ENCODE assay signal across 10 cellular contexts in the genomic region with DNA sequence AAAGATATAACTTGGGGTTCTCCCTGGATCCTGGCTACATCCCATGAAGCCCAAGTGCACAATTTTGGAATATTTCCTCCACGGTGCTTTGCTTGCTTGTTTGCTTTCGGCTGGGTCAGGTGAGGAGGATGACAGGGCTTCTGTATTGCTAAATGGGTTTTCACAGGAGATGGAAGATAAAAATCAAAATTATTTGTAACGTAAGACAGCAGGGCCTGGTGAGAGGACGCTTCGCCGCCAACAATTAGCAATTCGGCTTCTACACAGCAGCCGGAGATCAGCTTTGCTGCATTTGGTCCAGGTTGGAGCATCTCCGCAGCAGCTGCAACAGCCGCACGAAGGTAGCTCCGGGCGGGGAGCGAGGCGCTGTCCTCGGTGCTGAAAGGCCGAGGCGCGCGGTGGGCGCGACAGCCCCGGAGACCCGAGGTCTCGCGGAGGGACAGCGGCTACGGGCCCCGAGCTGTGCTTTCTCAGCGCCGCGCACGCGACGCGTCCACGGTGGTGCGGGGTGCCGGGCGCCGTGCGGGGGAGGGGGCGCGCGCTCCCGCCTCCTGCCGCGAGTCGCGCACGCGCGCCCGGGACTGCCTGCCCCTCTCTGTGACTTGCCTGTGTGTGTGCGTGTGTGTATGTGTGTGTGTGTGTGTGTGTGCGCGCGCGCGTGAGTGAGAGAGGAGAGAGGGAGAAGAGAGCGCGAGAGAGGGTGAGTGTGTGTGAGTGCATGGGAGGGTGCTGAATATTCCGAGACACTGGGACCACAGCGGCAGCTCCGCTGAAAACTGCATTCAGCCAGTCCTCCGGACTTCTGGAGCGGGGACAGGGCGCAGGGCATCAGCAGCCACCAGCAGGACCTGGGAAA. TPM values are rescaled to one million over a fixed set of nuclear protein-coding genes. Genes with fewer than 3 reads are reported as not detected.
DNase-seq lines count a peak whose midpoint lies in the region; ATAC-seq, FAIRE-seq and TF ChIP-seq lines count a peak whose summit lies in the region.
"Had no signal": no experiment of that assay in that cellular context is flagged by ENCODE, and none has a peak within 500 bp of the region (broad histone marks: within the 10 kb centered on the region; RNA-seq: fewer than 3 reads in every experiment).

A gene (plus strand): TSS at position 703 of the 856 bp plus-strand sequence. CDS start 315 bp downstream, outside the sequence.

- H3K4me1 Mint-ChIP-seq in nephron, result peaks cover 23% of the 10 kb centered on the region

- no peak for FAIRE-seq in GM12891 (lab: Jason Lieb, UNC)

- TF ChIP-seq CTCF in nephron (IDR thresholded peaks at IDR 0.05; ENCODE audit: unreplicated experiment in 3 of 3), result no peak

- ATAC-seq in SK-N-SH treated with all-trans-retinoic acid at 6 μM for 48 hours (peak; percentile 86), HG03457 (IDR thresholded peaks at IDR 0.05; ENCODE audit: unreplicated experiment) (no peak)

- TF ChIP-seq POLR2A in GM12891 (IDR thresholded peaks at IDR 0.05; ENCODE audit: low read depth, low read length), result no peak

- peak; percentile 50 for DNase-seq in EL
- DNase-seq in HT1080 (ENCODE audit: low read depth), result peak; percentile 64
- peak; percentile 32 for DNase-seq in fibroblast of gingiva (ENCODE audit: low read depth)
- no peak for DNase-seq in GM12891 (ENCODE audit: insufficient read length, low spot score)
- DNase-seq in Kasumi-1 (lab: John Stamatoyannopoulos, UW), result no peak

- no peaks in the 10 kb centered on the region for H3K36me3 Mint-ChIP-seq in nephron (ENCODE audit: low read depth)

- H3K4me3 Mint-ChIP-seq in nephron, result peak within 1 kb of the TSS; percentile 88 to 93 (median 93)
- H3K4me3 Mint-ChIP-seq: natural killer cell treated with Interleukin-12 subunit alpha and Interleukin-12 subunit beta and Interleukin-15 and Interleukin-18, amount 100 ng/mL, for 72 hours had no signal

- no peaks in the 10 kb centered on the region for H3K9me3 Mint-ChIP-seq in nephron

- peak within 1 kb of the TSS in 2 of 3 experiments; percentile 35 to 51 for H3K27ac Mint-ChIP-seq in nephron
- H3K27ac Mint-ChIP-seq: IgD-negative memory B cell; natural killer cell treated with Interleukin-12 subunit alpha and Interleukin-12 subunit beta and Interleukin-15 and Interleukin-18, amount 100 ng/mL, for 72 hours had no signal

- H3K27me3 Mint-ChIP-seq in nephron (ENCODE audit: low read depth), result peaks cover 66% of the 10 kb centered on the region

TF ChIP-seq in SK-N-SH treated with all-trans-retinoic acid at 6 μM for 48 hours, 23 proteins besides CTCF, POLR2A, EP300 and RAD21 (continues in another document):
- TF ChIP-seq OSR1 (CRISPR knock-in tag; IDR thresholded peaks at IDR 0.05) (no peak), ARNTL (CRISPR knock-in tag; IDR thresholded peaks at IDR 0.05; ENCODE audit: borderline replicate concordance, low read depth) (no peak), PPARA (CRISPR knock-in tag; IDR thresholded peaks at IDR 0.05; ENCODE audit: borderline replicate concordance) (no peak), TOX (CRISPR knock-in tag; IDR thresholded peaks at IDR 0.05; ENCODE audit: borderline replicate concordance) (no peak), ZFP3 (CRISPR knock-in tag; IDR thresholded peaks at IDR 0.05) (peak; percentile 83; the same call in 1 of the 2 replicates), SNAI2 (CRISPR knock-in tag; IDR thresholded peaks at IDR 0.05) (peak; percentile 76; the same call in 1 of the 2 replicates), ZFP30 (CRISPR knock-in tag; IDR thresholded peaks at IDR 0.05) (no peak), ZNF8 (CRISPR knock-in tag; IDR thresholded peaks at IDR 0.05) (no peak)
- TF ChIP-seq, protein P1, sequence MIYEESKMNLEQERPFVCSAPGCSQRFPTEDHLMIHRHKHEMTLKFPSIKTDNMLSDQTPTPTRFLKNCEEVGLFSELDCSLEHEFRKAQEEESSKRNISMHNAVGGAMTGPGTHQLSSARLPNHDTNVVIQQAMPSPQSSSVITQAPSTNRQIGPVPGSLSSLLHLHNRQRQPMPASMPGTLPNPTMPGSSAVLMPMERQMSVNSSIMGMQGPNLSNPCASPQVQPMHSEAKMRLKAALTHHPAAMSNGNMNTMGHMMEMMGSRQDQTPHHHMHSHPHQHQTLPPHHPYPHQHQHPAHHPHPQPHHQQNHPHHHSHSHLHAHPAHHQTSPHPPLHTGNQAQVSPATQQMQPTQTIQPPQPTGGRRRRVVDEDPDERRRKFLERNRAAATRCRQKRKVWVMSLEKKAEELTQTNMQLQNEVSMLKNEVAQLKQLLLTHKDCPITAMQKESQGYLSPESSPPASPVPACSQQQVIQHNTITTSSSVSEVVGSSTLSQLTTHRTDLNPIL (CRISPR knock-in tag; IDR thresholded peaks at IDR 0.05; ENCODE audit: low read depth), result no peak
- TF ChIP-seq, protein P2, sequence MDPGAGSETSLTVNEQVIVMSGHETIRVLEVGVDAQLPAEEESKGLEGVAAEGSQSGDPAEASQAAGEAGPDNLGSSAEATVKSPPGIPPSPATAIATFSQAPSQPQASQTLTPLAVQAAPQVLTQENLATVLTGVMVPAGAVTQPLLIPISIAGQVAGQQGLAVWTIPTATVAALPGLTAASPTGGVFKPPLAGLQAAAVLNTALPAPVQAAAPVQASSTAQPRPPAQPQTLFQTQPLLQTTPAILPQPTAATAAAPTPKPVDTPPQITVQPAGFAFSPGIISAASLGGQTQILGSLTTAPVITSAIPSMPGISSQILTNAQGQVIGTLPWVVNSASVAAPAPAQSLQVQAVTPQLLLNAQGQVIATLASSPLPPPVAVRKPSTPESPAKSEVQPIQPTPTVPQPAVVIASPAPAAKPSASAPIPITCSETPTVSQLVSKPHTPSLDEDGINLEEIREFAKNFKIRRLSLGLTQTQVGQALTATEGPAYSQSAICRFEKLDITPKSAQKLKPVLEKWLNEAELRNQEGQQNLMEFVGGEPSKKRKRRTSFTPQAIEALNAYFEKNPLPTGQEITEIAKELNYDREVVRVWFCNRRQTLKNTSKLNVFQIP (CRISPR knock-in tag; IDR thresholded peaks at IDR 0.05; ENCODE audit: borderline replicate concordance, low read depth), result no peak

TF ChIP-seq in GM12891, 5 proteins besides CTCF, POLR2A, EP300 and RAD21:
- TF ChIP-seq PAX5 (IDR thresholded peaks at IDR 0.05; ENCODE audit: insufficient read depth, low read length, severe bottlenecking) (no peak), POLR2AphosphoS5 (IDR thresholded peaks at IDR 0.05; ENCODE audit: low read depth, low read length) (no peak), POU2F2 (IDR thresholded peaks at IDR 0.05; ENCODE audit: low read depth, low read length) (no peak), SPI1 (IDR thresholded peaks at IDR 0.05; ENCODE audit: low read depth, low read length) (no peak), TAF1 (IDR thresholded peaks at IDR 0.05; ENCODE audit: low read depth, low read length) (no peak)

RNA-seq across cellular contexts. Expression of the gene that starts here (rescaled TPM):
- not detected in 2 replicates for total RNA-seq in HT1080 (2014; rRNA removed; shearing (Covaris generic))
- polyA plus RNA-seq in HT1080 (2015; cell fraction: cytosol; rRNA removed), result not detected in 2 replicates
- 0.06 and 0.32 TPM in 2 replicates for polyA plus RNA-seq in HT1080 (2015; cell fraction: nucleus; rRNA removed)
- polyA plus RNA-seq in GM12891 (2012; ENCODE audit: low read depth, missing spikeins), result not detected
- total RNA-seq: natural killer cell treated with Interleukin-12 subunit alpha and Interleukin-12 subunit beta and Interleukin-15 and Interleukin-18, amount 100 ng/mL, for 72 hours had no signal
- polyA plus RNA-seq: IgD-negative memory B cell had no signal

Comparison
In these comparisons a context has a peak if more than half of its experiments do, and no peak if none do; other contexts are left out.
1. Peak in DNase-seq in HT1080; RNA of the gene not detected or under 1 TPM.
2. DNase-seq: peak in EL (single experiment) and fibroblast of gingiva (single experiment); none in GM12891 (single experiment) and Kasumi-1 (0 of 2).